Comparison of ENCODE assay signal across 17 cellular contexts in the genomic region with DNA sequence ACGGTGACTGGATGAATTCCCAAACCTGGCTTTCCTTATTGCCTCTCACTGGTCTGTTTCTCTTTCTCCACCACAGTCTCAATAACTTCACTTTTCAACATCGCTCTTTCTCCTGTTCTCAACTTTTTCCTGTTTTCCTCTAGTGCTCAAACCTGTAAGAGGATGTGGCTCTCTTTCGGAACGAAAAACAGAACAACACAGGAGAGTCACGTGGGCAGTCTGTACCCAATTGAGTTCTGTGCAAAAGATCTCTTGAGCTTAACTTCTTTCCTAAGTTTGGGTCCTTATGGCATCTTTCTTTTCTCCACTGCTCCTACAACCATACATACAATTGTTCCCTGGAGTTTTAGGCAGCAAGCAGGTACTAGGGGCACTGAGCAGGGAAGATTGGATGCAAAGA. TPM values are rescaled to one million over a fixed set of nuclear protein-coding genes. Genes with fewer than 3 reads are reported as not detected.
A peak's percentile ranks its signal among the peaks of the same experiment; 100 is the strongest.
DNase-seq lines count a peak whose midpoint lies in the region; ATAC-seq, FAIRE-seq and TF ChIP-seq lines count a peak whose summit lies in the region.
"Had no signal": no experiment of that assay in that cellular context is flagged by ENCODE, and none has a peak within 500 bp of the region (broad histone marks: within the 10 kb centered on the region; RNA-seq: fewer than 3 reads in every experiment).

No MANE protein-coding gene starts in this region.

- peaks cover 17% of the 10 kb centered on the region for H3K9me3 Mint-ChIP-seq in activated CD4-positive, alpha-beta T cell treated with anti-CD3 and anti-CD28 coated beads, Interleukin-2, amount 10 ng/mL, durations not matched to agents 7 days and 5 days
- H3K9me3 Mint-ChIP-seq in astrocyte (ENCODE audit: unreplicated experiment) (no peaks in the 10 kb centered on the region), progenitor cell of endocrine pancreas (ENCODE audit: low read depth) (no peaks in the 10 kb centered on the region)

- H3K36me3 ChIP-seq in astrocyte (ENCODE audit: insufficient read depth, low read length) = no peaks in the 10 kb centered on the region
- no peaks in the 10 kb centered on the region for H3K36me3 ChIP-seq in MM.1S (replicated peaks; ENCODE audit: insufficient read depth, low read length)

- H3K27ac ChIP-seq in astrocyte (ENCODE audit: low read depth, low read length) = no peak overlapping the region
- H3K27ac ChIP-seq in MM.1S (ENCODE audit: low read length) = no peak overlapping the region
- H3K27ac ChIP-seq: coronary artery had no signal

- H3K4me3 ChIP-seq in astrocyte (ENCODE audit: insufficient read depth, low read depth, low read length) (no peak overlapping the region), MM.1S (ENCODE audit: low read length) (no peak overlapping the region)
- H3K4me3 ChIP-seq: coronary artery had no signal

- peak overlapping the region; percentile 54 for H3K4me3 Mint-ChIP-seq in activated CD4-positive, alpha-beta T cell treated with anti-CD3 and anti-CD28 coated beads, Interleukin-2, amount 10 ng/mL, durations not matched to agents 7 days and 5 days
- H3K4me3 Mint-ChIP-seq in astrocyte (ENCODE audit: unreplicated experiment) (no peak overlapping the region), progenitor cell of endocrine pancreas (ENCODE audit: low read depth) (no peak overlapping the region)

- no peak overlapping the region for H3K9ac ChIP-seq in astrocyte (ENCODE audit: low read length)
- H3K9ac ChIP-seq in MM.1S (ENCODE audit: low read length) = no peak overlapping the region

- ATAC-seq in HG02943 (IDR thresholded peaks at IDR 0.05; ENCODE audit: low read depth, unreplicated experiment) (peak; percentile 57), HG02981 (IDR thresholded peaks at IDR 0.05; ENCODE audit: unreplicated experiment) (no peak)

- H3F3A ChIP-seq in MM.1S (ENCODE audit: insufficient read depth, low read length) = no peaks in the 10 kb centered on the region

- no peaks in the 10 kb centered on the region for H3K27me3 Mint-ChIP-seq in activated CD4-positive, alpha-beta T cell treated with anti-CD3 and anti-CD28 coated beads, Interleukin-2, amount 10 ng/mL, durations not matched to agents 7 days and 5 days
- H3K27me3 Mint-ChIP-seq in astrocyte (ENCODE audit: low read depth, unreplicated experiment) = no peaks in the 10 kb centered on the region
- no peaks in the 10 kb centered on the region for H3K27me3 Mint-ChIP-seq in progenitor cell of endocrine pancreas

- H3K4me1 Mint-ChIP-seq in activated CD4-positive, alpha-beta T cell treated with anti-CD3 and anti-CD28 coated beads, Interleukin-2, amount 10 ng/mL, durations not matched to agents 7 days and 5 days = peaks cover 35% of the 10 kb centered on the region
- H3K4me1 Mint-ChIP-seq in astrocyte (ENCODE audit: low read depth, unreplicated experiment) = peaks cover 41% of the 10 kb centered on the region
- H3K4me1 Mint-ChIP-seq in progenitor cell of endocrine pancreas (ENCODE audit: low read depth) = peaks cover 38% of the 10 kb centered on the region

- peaks cover 32% of the 10 kb centered on the region for H3K36me3 Mint-ChIP-seq in activated CD4-positive, alpha-beta T cell treated with anti-CD3 and anti-CD28 coated beads, Interleukin-2, amount 10 ng/mL, durations not matched to agents 7 days and 5 days (ENCODE audit: low read depth)
- H3K36me3 Mint-ChIP-seq in astrocyte (ENCODE audit: low read depth, unreplicated experiment) (no peaks in the 10 kb centered on the region), progenitor cell of endocrine pancreas (ENCODE audit: insufficient read depth) (peaks cover 1% of the 10 kb centered on the region)

- H2AFZ ChIP-seq in astrocyte (ENCODE audit: low read depth, low read length) (peak overlapping the region; percentile 1), MM.1S (ENCODE audit: low read length) (no peak overlapping the region)

- no peaks in the 10 kb centered on the region for H3K4me1 ChIP-seq in astrocyte (ENCODE audit: insufficient read depth, low read length)
- H3K4me1 ChIP-seq in MM.1S (ENCODE audit: low read length) = no peaks in the 10 kb centered on the region

- H3K9me2 ChIP-seq in MM.1S (replicated peaks; ENCODE audit: insufficient read depth, low read length) = no peaks in the 10 kb centered on the region

- CTCF ChIA-PET in activated CD4-positive, alpha-beta T cell treated with anti-CD3 and anti-CD28 coated beads, Interleukin-2, amount 10 ng/mL, durations not matched to agents 7 days and 5 days (lab: Charles Lee) = interaction anchor here (0.6 to 2.1 kb wide), 4 partner anchors 9 to 108 kb away, joined by 4 to 9 read pairs (median 4); a partner anchor contains a TSS

- H4K20me1 ChIP-seq in astrocyte (ENCODE audit: insufficient read depth, low read length) = no peaks in the 10 kb centered on the region
- no peaks in the 10 kb centered on the region for H4K20me1 ChIP-seq in MM.1S (ENCODE audit: insufficient read depth, low read length)

- FAIRE-seq in astrocyte (lab: Jason Lieb, UNC) = no peak
- FAIRE-seq: A204.1, TTC549 had no signal

- TF ChIP-seq CTCF in astrocyte (IDR thresholded peaks at IDR 0.05; ENCODE audit: insufficient read depth, low read depth, low read length) (no peak), progenitor cell of endocrine pancreas (IDR thresholded peaks at IDR 0.05; ENCODE audit: unreplicated experiment) (no peak), MM.1S (IDR thresholded peaks at IDR 0.05; ENCODE audit: low read length) (no peak)

- H3K27ac Mint-ChIP-seq in activated CD4-positive, alpha-beta T cell treated with anti-CD3 and anti-CD28 coated beads, Interleukin-2, amount 10 ng/mL, durations not matched to agents 7 days and 5 days = peak overlapping the region; percentile 76
- peak overlapping the region; percentile 91 for H3K27ac Mint-ChIP-seq in astrocyte (ENCODE audit: unreplicated experiment)
- H3K27ac Mint-ChIP-seq in progenitor cell of endocrine pancreas = peak overlapping the region; percentile 93

- DNase-seq in activated CD4-positive, alpha-beta T cell treated with anti-CD3 and anti-CD28 coated beads, Interleukin-2, amount 10 ng/mL, durations not matched to agents 7 days and 5 days = peak; percentile 37
- no peak for DNase-seq in activated CD4-positive, alpha-beta T cell treated with anti-CD3 and anti-CD28 coated beads for 1 hour
- DNase-seq in astrocyte (ENCODE audit: low read depth) (no peak), progenitor cell of endocrine pancreas (ENCODE audit: low spot score, unreplicated experiment) (no peak), MM.1S (no peak), nucleus accumbens (lab: John Stamatoyannopoulos, UW) (no peak)
- DNase-seq: activated gamma-delta T cell; DMS79; NCI-H446; stimulated activated CD4-positive, alpha-beta T cell treated with anti-CD3 and anti-CD28 coated beads, Interleukin-1b, Interleukin-23, amount 100 ng/mL, for 48 hours; stimulated activated naive CD4-positive, alpha-beta T cell treated with Interleukin-2 at 50 U/mL for 16 hours had no signal

- POLR2A ChIA-PET in activated CD4-positive, alpha-beta T cell treated with anti-CD3 and anti-CD28 coated beads, Interleukin-2, amount 10 ng/mL, durations not matched to agents 7 days and 5 days (lab: Charles Lee) = no interaction called here

- H3K27me3 ChIP-seq in astrocyte (ENCODE audit: insufficient read depth, low read length) (no peaks in the 10 kb centered on the region), MM.1S (replicated peaks; ENCODE audit: insufficient read depth, low read length) (no peaks in the 10 kb centered on the region)

- H3K79me2 ChIP-seq in astrocyte (ENCODE audit: insufficient read depth, low read length) (no peaks in the 10 kb centered on the region), MM.1S (ENCODE audit: low read length) (no peaks in the 10 kb centered on the region)

- H3K9me3 ChIP-seq in astrocyte (ENCODE audit: insufficient read depth, low read depth, low read length) (no peaks in the 10 kb centered on the region), MM.1S (replicated peaks; ENCODE audit: insufficient read depth, low read length) (no peaks in the 10 kb centered on the region)

- H3K4me2 ChIP-seq in astrocyte (ENCODE audit: low read length) (no peak overlapping the region), MM.1S (ENCODE audit: low read depth, low read length) (no peak overlapping the region)

RNA-seq across cellular contexts. Expression of a gene that starts 8.9 kb away (rescaled TPM):
- 1 to 10 TPM; 1.5 to 2.0 TPM for total RNA-seq in activated CD4-positive, alpha-beta T cell treated with anti-CD3 and anti-CD28 coated beads, Interleukin-2, amount 10 ng/mL, durations not matched to agents 7 days and 5 days
- total RNA-seq in astrocyte (1.3 and 2.0 TPM in 2 replicates), progenitor cell of endocrine pancreas (1.2 and 2.1 TPM in 2 replicates)
- total RNA-seq: RPMI7951 had no signal

RNA-seq across cellular contexts. Expression of a gene that starts 58.8 kb away (rescaled TPM):
- total RNA-seq in activated CD4-positive, alpha-beta T cell treated with anti-CD3 and anti-CD28 coated beads, Interleukin-2, amount 10 ng/mL, durations not matched to agents 7 days and 5 days = 10 to 100 TPM; 30.9 to 34.7 TPM
- total RNA-seq in astrocyte (7.4 and 10.0 TPM in 2 replicates), progenitor cell of endocrine pancreas (0.17 and 0.62 TPM in 2 replicates)
